1 cellular context compared by ENCODE assay signal in genomic region chr1:179365342-179366092, GRCh38.
TF ChIP-seq lines count a peak whose summit lies in the region.

A gene with protein sequence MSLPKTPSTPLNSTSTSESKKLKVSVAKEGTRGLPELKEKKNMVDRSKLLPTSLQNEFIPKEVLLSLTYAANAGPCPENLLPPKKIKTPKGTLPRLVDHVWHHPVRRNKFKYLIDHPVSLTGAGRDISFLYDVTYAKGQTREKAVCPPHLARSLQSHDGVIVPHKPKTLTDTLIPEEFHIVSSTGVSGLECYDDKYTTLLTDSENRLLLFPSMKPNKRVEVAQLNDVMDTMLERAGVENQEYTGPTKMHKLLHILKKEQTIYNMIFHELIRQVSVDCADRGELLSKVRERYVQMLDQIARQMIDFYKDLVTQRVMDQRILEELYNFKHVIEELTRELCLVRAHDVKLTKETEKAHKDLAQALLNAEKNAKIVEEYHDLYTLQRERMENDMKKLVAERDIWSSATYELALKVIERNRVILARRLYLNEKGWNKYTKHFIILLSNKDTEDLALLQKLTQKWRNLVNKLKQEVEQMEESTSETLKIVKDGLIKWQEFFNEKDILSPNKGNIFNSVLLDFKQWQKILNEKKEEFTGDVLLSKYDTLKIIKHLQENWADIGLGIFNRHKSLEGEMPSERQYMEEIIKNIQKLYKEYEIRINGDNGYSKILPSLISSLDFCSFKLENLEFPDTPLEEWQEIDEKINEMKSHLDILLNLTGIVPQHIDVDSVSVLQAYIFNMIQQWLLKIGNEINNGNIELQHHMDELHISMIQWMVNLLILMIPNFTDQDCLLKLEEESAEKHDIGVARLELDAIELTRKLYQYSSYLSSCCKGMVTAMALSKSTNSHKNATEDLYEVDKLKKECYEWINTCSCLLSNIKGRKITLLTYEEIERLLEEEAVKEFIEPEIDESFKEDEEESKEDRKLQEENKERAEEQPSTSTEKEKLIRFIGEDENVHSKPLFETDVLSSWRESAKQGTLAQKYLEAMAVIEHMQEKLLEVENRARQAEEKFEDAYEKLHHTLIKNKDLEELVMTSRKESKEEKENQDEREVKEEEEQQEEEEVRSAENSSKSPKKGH (plus strand): TSS chr1:179365971. CDS start chr1:179366510, 539 bp downstream.

TF ChIP-seq in HepG2, 621 proteins besides CTCF, POLR2A, EP300 and RAD21 (continued from another document and continues in another):
- TF ChIP-seq NFAT5 (CRISPR knock-in tag; IDR thresholded peaks at IDR 0.05) (no peak), ZSCAN22 (CRISPR knock-in tag; IDR thresholded peaks at IDR 0.05) (no peak), MTF2 (CRISPR knock-in tag; IDR thresholded peaks at IDR 0.05; ENCODE audit: borderline replicate concordance) (peak; percentile 50; the same call in 1 of the 2 replicates), RFXANK (CRISPR knock-in tag; IDR thresholded peaks at IDR 0.05) (no peak), CREB1 (IDR thresholded peaks at IDR 0.05) (peak; percentile 77), CREB1 (CRISPR knock-in tag; IDR thresholded peaks at IDR 0.05) (peak; percentile 88), ZNF331 (CRISPR knock-in tag; IDR thresholded peaks at IDR 0.05) (peak; percentile 39; the same call in 1 of the 2 replicates), BRD4 (CRISPR knock-in tag; IDR thresholded peaks at IDR 0.05) (no peak), ZNF563 (CRISPR knock-in tag; IDR thresholded peaks at IDR 0.05) (peak; percentile 56; the same call in 1 of the 2 replicates), ZNF567 (CRISPR knock-in tag; IDR thresholded peaks at IDR 0.05; ENCODE audit: borderline replicate concordance) (no peak), KLF6 (CRISPR knock-in tag; IDR thresholded peaks at IDR 0.05) (peak; percentile 55; the same call in 1 of the 2 replicates), FIP1L1 (IDR thresholded peaks at IDR 0.05; ENCODE audit: borderline replicate concordance, insufficient read depth, low read depth, low read length) (no peak), ZNF382 (CRISPR knock-in tag; IDR thresholded peaks at IDR 0.05; ENCODE audit: borderline replicate concordance) (no peak), POLR2AphosphoS2 (IDR thresholded peaks at IDR 0.05; ENCODE audit: low read depth, low read length) (no peak), CEBPG (CRISPR knock-in tag; IDR thresholded peaks at IDR 0.05) (peak; percentile 88), MAFF (IDR thresholded peaks at IDR 0.05; ENCODE audit: low read depth, low read length) (no peak), TBP (CRISPR knock-in tag; IDR thresholded peaks at IDR 0.05) (no peak), ZNF367 (CRISPR knock-in tag; IDR thresholded peaks at IDR 0.05; ENCODE audit: borderline replicate concordance) (no peak), ZFP91 (CRISPR knock-in tag; IDR thresholded peaks at IDR 0.05; ENCODE audit: borderline replicate concordance) (peak; percentile 80), MAZ (IDR thresholded peaks at IDR 0.05; ENCODE audit: borderline replicate concordance, low read depth, low read length) (peak; percentile 18; the same call in 1 of the 2 replicates), MAZ (CRISPR knock-in tag; IDR thresholded peaks at IDR 0.05; ENCODE audit: low read depth) (no peak; the same call in 1 of the 2 replicates), CEBPZ (IDR thresholded peaks at IDR 0.05; ENCODE audit: low read length) (no peak), PRDM15 (CRISPR knock-in tag; IDR thresholded peaks at IDR 0.05) (0 out of 2 replicates have a peak, but pooled peaks have one; percentile 21), ZNF781 (CRISPR knock-in tag; IDR thresholded peaks at IDR 0.05; ENCODE audit: borderline replicate concordance, not compliant biosample characterization) (peak; percentile 80)
- TF ChIP-seq, protein P1, sequence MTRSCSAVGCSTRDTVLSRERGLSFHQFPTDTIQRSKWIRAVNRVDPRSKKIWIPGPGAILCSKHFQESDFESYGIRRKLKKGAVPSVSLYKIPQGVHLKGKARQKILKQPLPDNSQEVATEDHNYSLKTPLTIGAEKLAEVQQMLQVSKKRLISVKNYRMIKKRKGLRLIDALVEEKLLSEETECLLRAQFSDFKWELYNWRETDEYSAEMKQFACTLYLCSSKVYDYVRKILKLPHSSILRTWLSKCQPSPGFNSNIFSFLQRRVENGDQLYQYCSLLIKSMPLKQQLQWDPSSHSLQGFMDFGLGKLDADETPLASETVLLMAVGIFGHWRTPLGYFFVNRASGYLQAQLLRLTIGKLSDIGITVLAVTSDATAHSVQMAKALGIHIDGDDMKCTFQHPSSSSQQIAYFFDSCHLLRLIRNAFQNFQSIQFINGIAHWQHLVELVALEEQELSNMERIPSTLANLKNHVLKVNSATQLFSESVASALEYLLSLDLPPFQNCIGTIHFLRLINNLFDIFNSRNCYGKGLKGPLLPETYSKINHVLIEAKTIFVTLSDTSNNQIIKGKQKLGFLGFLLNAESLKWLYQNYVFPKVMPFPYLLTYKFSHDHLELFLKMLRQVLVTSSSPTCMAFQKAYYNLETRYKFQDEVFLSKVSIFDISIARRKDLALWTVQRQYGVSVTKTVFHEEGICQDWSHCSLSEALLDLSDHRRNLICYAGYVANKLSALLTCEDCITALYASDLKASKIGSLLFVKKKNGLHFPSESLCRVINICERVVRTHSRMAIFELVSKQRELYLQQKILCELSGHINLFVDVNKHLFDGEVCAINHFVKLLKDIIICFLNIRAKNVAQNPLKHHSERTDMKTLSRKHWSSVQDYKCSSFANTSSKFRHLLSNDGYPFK (CRISPR knock-in tag; IDR thresholded peaks at IDR 0.05; ENCODE audit: borderline replicate concordance), result peak; percentile 59; the same call in 1 of the 2 replicates
- TF ChIP-seq, protein P2, sequence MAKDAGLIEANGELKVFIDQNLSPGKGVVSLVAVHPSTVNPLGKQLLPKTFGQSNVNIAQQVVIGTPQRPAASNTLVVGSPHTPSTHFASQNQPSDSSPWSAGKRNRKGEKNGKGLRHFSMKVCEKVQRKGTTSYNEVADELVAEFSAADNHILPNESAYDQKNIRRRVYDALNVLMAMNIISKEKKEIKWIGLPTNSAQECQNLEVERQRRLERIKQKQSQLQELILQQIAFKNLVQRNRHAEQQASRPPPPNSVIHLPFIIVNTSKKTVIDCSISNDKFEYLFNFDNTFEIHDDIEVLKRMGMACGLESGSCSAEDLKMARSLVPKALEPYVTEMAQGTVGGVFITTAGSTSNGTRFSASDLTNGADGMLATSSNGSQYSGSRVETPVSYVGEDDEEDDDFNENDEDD (CRISPR knock-in tag; IDR thresholded peaks at IDR 0.05; ENCODE audit: borderline replicate concordance), result peak; percentile 65; the same call in 1 of the 2 replicates
- TF ChIP-seq, protein P3, sequence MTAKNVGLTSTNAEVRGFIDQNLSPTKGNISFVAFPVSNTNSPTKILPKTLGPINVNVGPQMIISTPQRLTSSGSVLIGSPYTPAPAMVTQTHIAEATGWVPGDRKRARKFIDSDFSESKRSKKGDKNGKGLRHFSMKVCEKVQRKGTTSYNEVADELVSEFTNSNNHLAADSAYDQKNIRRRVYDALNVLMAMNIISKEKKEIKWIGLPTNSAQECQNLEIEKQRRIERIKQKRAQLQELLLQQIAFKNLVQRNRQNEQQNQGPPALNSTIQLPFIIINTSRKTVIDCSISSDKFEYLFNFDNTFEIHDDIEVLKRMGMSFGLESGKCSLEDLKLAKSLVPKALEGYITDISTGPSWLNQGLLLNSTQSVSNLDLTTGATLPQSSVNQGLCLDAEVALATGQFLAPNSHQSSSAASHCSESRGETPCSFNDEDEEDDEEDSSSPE (CRISPR knock-in tag; IDR thresholded peaks at IDR 0.05), result peak; percentile 36; the same call in 1 of the 2 replicates
